Comparison of ENCODE assay signal across 8 cellular contexts in the genomic region with DNA sequence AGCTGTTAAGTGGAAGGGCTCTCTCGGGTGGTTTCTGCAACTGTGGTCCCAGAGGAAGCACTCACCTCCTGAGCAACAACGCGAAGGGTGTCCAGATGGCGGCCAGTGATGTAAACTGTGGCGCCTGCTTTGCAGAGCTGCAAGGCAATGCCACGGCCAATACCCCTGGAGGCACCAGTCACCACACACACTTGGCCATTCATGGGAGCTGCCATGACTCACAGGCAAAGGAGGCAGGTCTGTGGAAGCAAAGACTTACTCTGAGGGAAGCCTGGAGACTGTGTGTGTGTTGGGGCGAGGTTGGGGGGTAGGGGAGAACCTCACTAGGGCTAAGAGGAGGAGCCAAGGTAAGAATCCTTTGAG. TPM values are rescaled to one million over a fixed set of nuclear protein-coding genes. Genes with fewer than 3 reads are reported as not detected.
DNase-seq lines count a peak whose midpoint lies in the region; ATAC-seq and TF ChIP-seq lines count a peak whose summit lies in the region.

No MANE protein-coding gene starts in this region.

- H3K9me3 ChIP-seq in MG63 (no peaks in the 10 kb centered on the region), mammary epithelial cell (replicated peaks; ENCODE audit: insufficient read depth, low read length) (no peaks in the 10 kb centered on the region), right lobe of liver (no peaks in the 10 kb centered on the region), transverse colon (no peaks in the 10 kb centered on the region)

- peak overlapping the region; percentile 77 for H3K27ac Mint-ChIP-seq in activated CD4-positive, alpha-beta T cell treated with anti-CD3 and anti-CD28 coated beads for 36 hours

- H3K9me3 Mint-ChIP-seq in activated CD4-positive, alpha-beta T cell treated with anti-CD3 and anti-CD28 coated beads for 36 hours (ENCODE audit: low read depth) = no peaks in the 10 kb centered on the region

- CTCF ChIA-PET in activated CD4-positive, alpha-beta T cell treated with anti-CD3 and anti-CD28 coated beads for 36 hours (lab: Charles Lee) = interaction anchor here (0.9 to 16.5 kb wide), 10 partner anchors 11 to 138 kb away, joined by 4 to 430 read pairs (median 22); partner anchors contain the start of genes CHMP4A, CIDEB, GMPR2 and LTB4R
- CTCF ChIA-PET in mammary epithelial cell (lab: Charles Lee; ENCODE audit: low non-redundant PET) = interaction anchor here (0.6 to 0.7 kb wide), 2 partner anchors 10 to 61 kb away, joined by 4 to 7 read pairs; no protein-coding TSS in a partner anchor

- H3K4me3 Mint-ChIP-seq in activated CD4-positive, alpha-beta T cell treated with anti-CD3 and anti-CD28 coated beads for 36 hours = peak overlapping the region; percentile 91

- peak overlapping the region; percentile 98 for H3K4me2 ChIP-seq in mammary epithelial cell (ENCODE audit: insufficient read depth, low read depth, low read length)

- TF ChIP-seq EP300 in transverse colon (IDR thresholded peaks at IDR 0.05; ENCODE audit: low read depth) = no peak

- no TSS peak for BruUV-seq in mammary epithelial cell (replicated peaks; lab: Mats Ljungman, UMichigan)

- intact Hi-C loops in activated CD4-positive, alpha-beta T cell treated with anti-CD3 and anti-CD28 coated beads for 36 hours (cut with DNase I, micrococcal nuclease) = loop anchor here (1.0 to 5.0 kb wide), 14 partner anchors 28 to 287 kb away; partner anchors contain the start of genes CHMP4A (in 2 of the 2), CARMIL3 (in 1 of the 2), DCAF11 (in 1 of the 2) and EMC9 (in 1 of the 2)
- intact Hi-C loops in mammary epithelial cell (cut with micrococcal nuclease) (loop anchor here (1.0 to 5.0 kb wide), 5 partner anchors 37 to 185 kb away; partner anchors contain the start of genes DCAF11, IPO4, IRF9 and NRL), right lobe of liver (cut with DNase I) (loop anchor here (5.0 to 10.0 kb wide), 2 partner anchors 54 to 57 kb away; partner anchors contain the start of gene TINF2 (in 2 of the 2)), transverse colon (cut with DNase I; ENCODE audit: low total_unique reads) (loop anchor here (5.0 kb wide), 1 partner anchor 162 kb away; the partner anchor contains the start of gene PSME1)

- H3K36me3 ChIP-seq in MG63 (peaks cover 10% of the 10 kb centered on the region; the same call in 1 of the 2 replicates), mammary epithelial cell (ENCODE audit: insufficient read depth, low read length) (peaks cover 26% of the 10 kb centered on the region), right lobe of liver (peaks cover 0 to 41% (median 18%) of the 10 kb centered on the region in 4 donors), transverse colon (peaks cover 0 to 34% (median 15%) of the 10 kb centered on the region in 4 donors)

- in situ Hi-C loops in mammary epithelial cell (cut with MboI; ENCODE audit: low sequenced_read_pairs in 2 of 2) = loop anchor here in 1 of 2 donors (5.0 kb wide), 1 partner anchor 57 kb away; the partner anchor contains the start of gene TINF2
- in situ Hi-C loops in transverse colon (cut with MboI; ENCODE audit: low pct_ligation_motif_present in 1 of 4, low pct_unique_long_range_greater_than_20kb in 1 of 4, low sequenced_read_pairs in 3 of 4) = loop anchor here in 1 of 4 donors (5.0 kb wide), 1 partner anchor 57 kb away; the partner anchor contains the start of gene TINF2

- TF ChIP-seq CTCF in mammary epithelial cell (conservative IDR thresholded peaks at IDR 0.05 in 1 of 2, IDR thresholded peaks at IDR 0.05 in 1 of 2; ENCODE audit: extremely low read depth in 1 of 2, insufficient read depth in 1 of 2, low read depth in 1 of 2, low read length in 2 of 2) (no peak), right lobe of liver (IDR thresholded peaks at IDR 0.05) (no peak), transverse colon (IDR thresholded peaks at IDR 0.05) (no peak)

- peaks cover 51% of the 10 kb centered on the region for H3K4me1 Mint-ChIP-seq in activated CD4-positive, alpha-beta T cell treated with anti-CD3 and anti-CD28 coated beads for 36 hours

- peak; percentile 18 for ATAC-seq in activated CD4-positive, alpha-beta T cell treated with anti-CD3 and anti-CD28 coated beads for 36 hours
- peak; percentile 8 to 37 (median 13) for ATAC-seq in right lobe of liver

- POLR2A ChIA-PET in activated CD4-positive, alpha-beta T cell treated with anti-CD3 and anti-CD28 coated beads for 36 hours (lab: Charles Lee) = interaction anchor here (0.7 to 1.7 kb wide), 3 partner anchors 34 to 185 kb away, joined by 3 to 12 read pairs (median 6); partner anchors contain the start of genes DCAF11, NRL and TINF2

- peaks cover 37% of the 10 kb centered on the region for H3K4me1 ChIP-seq in mammary epithelial cell (ENCODE audit: insufficient read depth, low read length)
- peaks cover 0 to 48% (median 13%) of the 10 kb centered on the region in 4 donors for H3K4me1 ChIP-seq in right lobe of liver
- H3K4me1 ChIP-seq in transverse colon = peaks cover 18 to 43% (median 24%) of the 10 kb centered on the region in 4 donors

- H3K9ac ChIP-seq in mammary epithelial cell (ENCODE audit: insufficient read depth, low read length) = peak overlapping the region; percentile 91

- H4K20me1 ChIP-seq in mammary epithelial cell (ENCODE audit: insufficient read depth, low read length) = no peaks in the 10 kb centered on the region

- peaks cover 50% of the 10 kb centered on the region for H3K79me2 ChIP-seq in mammary epithelial cell (ENCODE audit: insufficient read depth, low read length)

- 10% methylated on average over 7 of the region's 7 CpGs for WGBS in mammary epithelial cell (ENCODE audit: low coverage, missing lambda C conversion rate)
- 15% methylated on average over 7 of the region's 7 CpGs for WGBS in right lobe of liver (ENCODE audit: insufficient coverage, low coverage, low lambda C conversion rate, missing lambda C conversion rate)
- 35 to 67% methylated on average over 5 to 7 of the region's 7 CpGs for WGBS in transverse colon (ENCODE audit: low coverage in 1 of 2), 2 donors

- no peaks in the 10 kb centered on the region for H3K27me3 Mint-ChIP-seq in activated CD4-positive, alpha-beta T cell treated with anti-CD3 and anti-CD28 coated beads for 36 hours

- H2AFZ ChIP-seq in mammary epithelial cell (ENCODE audit: low read depth, low read length) = peak overlapping the region; percentile 94

- peak overlapping the region; percentile 77 for H3K4me3 ChIP-seq in MG63
- H3K4me3 ChIP-seq in mammary epithelial cell (replicated peaks in 1 of 3; ENCODE audit: insufficient read depth in 1 of 3, low read depth in 2 of 3, low read length in 3 of 3) = peak overlapping the region; percentile 80 to 95 (median 85)
- H3K4me3 ChIP-seq in right lobe of liver = peak overlapping the region; percentile 46 to 98 (median 80)
- peak overlapping the region; percentile 72 to 91 (median 79) for H3K4me3 ChIP-seq in transverse colon

- dilution Hi-C loops in mammary epithelial cell (cut with HindIII; ENCODE audit: low sequenced_read_pairs) = loop anchor here (5.0 kb wide), 3 partner anchors 37 to 112 kb away; partner anchors contain the start of genes GMPR2, IPO4, NEDD8 and TGM1

- peak overlapping the region; percentile 94 for H3K27ac ChIP-seq in mammary epithelial cell (ENCODE audit: insufficient read depth, low read depth, low read length)
- peak overlapping the region; percentile 79 to 93 (median 81) for H3K27ac ChIP-seq in right lobe of liver
- peak overlapping the region; percentile 89 to 94 (median 92) for H3K27ac ChIP-seq in transverse colon

- TF ChIP-seq POLR2A in right lobe of liver (IDR thresholded peaks at IDR 0.05) (no peak), transverse colon (IDR thresholded peaks at IDR 0.05) (no peak)

- peak; percentile 52 for DNase-seq in activated CD4-positive, alpha-beta T cell treated with anti-CD3 and anti-CD28 coated beads for 36 hours
- no peak for DNase-seq in activated CD4-positive, alpha-beta T cell treated with anti-CD3 and anti-CD28 coated beads, Interleukin-2, amount 50 U/mL, for 4 hours
- DNase-seq in MG63 (peak; percentile 76), mammary epithelial cell (peak; percentile 92), right lobe of liver (no peak), transverse colon (no peak)
- no peak for DNase-seq in activated CD4-positive, CD25-positive, alpha-beta regulatory T cell (lab: John Stamatoyannopoulos, UW)
- no peak for DNase-seq in stimulated activated CD8-positive, alpha-beta memory T cell treated with anti-CD3 and anti-CD28 coated beads, Interleukin-4, amount 100 ng/mL, for 48 hours

- peaks cover 33% of the 10 kb centered on the region for H3K36me3 Mint-ChIP-seq in activated CD4-positive, alpha-beta T cell treated with anti-CD3 and anti-CD28 coated beads for 36 hours (ENCODE audit: low read depth)

- H3K27me3 ChIP-seq in MG63 = no peaks in the 10 kb centered on the region
- H3K27me3 ChIP-seq in mammary epithelial cell (ENCODE audit: insufficient read depth, low read length) = no peaks in the 10 kb centered on the region
- no peaks in the 10 kb centered on the region for H3K27me3 ChIP-seq in right lobe of liver
- no peaks in the 10 kb centered on the region for H3K27me3 ChIP-seq in transverse colon

RNA-seq across cellular contexts. Expression of gene DHRS1, which starts 0.7 kb away (rescaled TPM):
- total RNA-seq in activated CD4-positive, alpha-beta T cell treated with anti-CD3 and anti-CD28 coated beads for 36 hours = 10 to 100 TPM; 11.7 to 14.6 TPM
- 1.5 and 2.5 TPM in 2 replicates for total RNA-seq in MG63 (2014; rRNA removed; shearing (Covaris generic); ENCODE audit: low replicate concordance)
- total RNA-seq in mammary epithelial cell (10 to 100 TPM; 19.2 to 84.8 TPM), right lobe of liver (10 to 100 TPM; 49.1 to 89.3 (median 60.1) TPM), transverse colon (100 to 1,000 TPM in 1 of 4 donors, 10 to 100 TPM in 3; 84.2 to 106 (median 94.6) TPM)
- polyA plus RNA-seq in mammary epithelial cell = 85.0 TPM
- polyA minus RNA-seq in mammary epithelial cell = 36.0 TPM

RNA-seq across cellular contexts. Expression of gene NOP9, which starts 0.8 kb away (rescaled TPM):
- total RNA-seq in activated CD4-positive, alpha-beta T cell treated with anti-CD3 and anti-CD28 coated beads for 36 hours = 10 to 100 TPM; 24.4 to 32.5 TPM
- total RNA-seq in MG63 (2014; rRNA removed; shearing (Covaris generic); ENCODE audit: low replicate concordance) = 6.6 and 10.6 TPM in 2 replicates
- total RNA-seq in mammary epithelial cell = 10 to 100 TPM; 26.7 to 42.8 TPM
- 13.4 TPM for polyA plus RNA-seq in mammary epithelial cell
- polyA minus RNA-seq in mammary epithelial cell = 62.6 TPM
- 10 to 100 TPM in 4 of 6 experiments, 1 to 10 TPM in 2; 8.2 to 15.3 (median 11.4) TPM for total RNA-seq in right lobe of liver
- 10 to 100 TPM; 18.8 to 20.9 (median 19.3) TPM for total RNA-seq in transverse colon

RNA-seq across cellular contexts. Expression of gene CIDEB, which starts 8.9 kb away (rescaled TPM):
- total RNA-seq in activated CD4-positive, alpha-beta T cell treated with anti-CD3 and anti-CD28 coated beads for 36 hours = 10 to 100 TPM; 11.1 to 14.0 TPM
- total RNA-seq in MG63 (2014; rRNA removed; shearing (Covaris generic); ENCODE audit: low replicate concordance) = not detected in 2 replicates
- total RNA-seq in mammary epithelial cell = 1 to 10 TPM; 1.3 to 2.1 TPM
- 3.3 TPM for polyA plus RNA-seq in mammary epithelial cell
- polyA minus RNA-seq in mammary epithelial cell = 5.4 TPM
- 100 to 1,000 TPM; 118 to 219 (median 196) TPM for total RNA-seq in right lobe of liver
- 100 to 1,000 TPM in 1 of 4 donors, 10 to 100 TPM in 2, 1 to 10 TPM in 1; 6.7 to 168 (median 23.6) TPM for total RNA-seq in transverse colon

RNA-seq across cellular contexts. Expression of gene LTB4R2, which starts 11.1 kb away (rescaled TPM):
- 1 to 10 TPM; 7.5 to 9.5 TPM for total RNA-seq in activated CD4-positive, alpha-beta T cell treated with anti-CD3 and anti-CD28 coated beads for 36 hours
- 0.59 and 0.82 TPM in 2 replicates for total RNA-seq in MG63 (2014; rRNA removed; shearing (Covaris generic); ENCODE audit: low replicate concordance)
- total RNA-seq in mammary epithelial cell (10 to 100 TPM; 17.8 to 33.8 TPM), right lobe of liver (1 to 10 TPM; 1.8 to 5.8 (median 3.5) TPM), transverse colon (10 to 100 TPM in 1 of 4 donors, 1 to 10 TPM in 3; 4.4 to 81.5 (median 7.1) TPM)
- 7.3 TPM for polyA plus RNA-seq in mammary epithelial cell
- polyA minus RNA-seq in mammary epithelial cell = 2.2 TPM

RNA-seq across cellular contexts. Expression of gene LTB4R, which starts 12.4 kb away (rescaled TPM):
- total RNA-seq in activated CD4-positive, alpha-beta T cell treated with anti-CD3 and anti-CD28 coated beads for 36 hours = 10 to 100 TPM; 10.1 to 14.2 TPM
- total RNA-seq in MG63 (2014; rRNA removed; shearing (Covaris generic); ENCODE audit: low replicate concordance) = 1.4 and 1.5 TPM in 2 replicates
- total RNA-seq in mammary epithelial cell = 10 to 100 TPM in 1 of 2 donors, 1 to 10 TPM in 1; 6.8 to 25.5 TPM
- polyA plus RNA-seq in mammary epithelial cell = 9.2 TPM
- polyA minus RNA-seq in mammary epithelial cell = 25.0 TPM
- 1 to 10 TPM; 2.7 to 5.5 (median 3.9) TPM for total RNA-seq in right lobe of liver
- total RNA-seq in transverse colon = 1 to 10 TPM; 1.1 to 8.3 (median 6.2) TPM

Comparison
In these comparisons a context has a peak if more than half of its experiments do, and no peak if none do; other contexts are left out.
1. DNase-seq: peak in activated CD4-positive, alpha-beta T cell treated with anti-CD3 and anti-CD28 coated beads for 36 hours (single experiment), MG63 (single experiment) and mammary epithelial cell (single experiment); none in activated CD4-positive, alpha-beta T cell treated with anti-CD3 and anti-CD28 coated beads, Interleukin-2, amount 50 U/mL, for 4 hours (0 of 2), right lobe of liver (0 of 3), transverse colon (single experiment), activated CD4-positive, CD25-positive, alpha-beta regulatory T cell (0 of 4) and stimulated activated CD8-positive, alpha-beta memory T cell treated with anti-CD3 and anti-CD28 coated beads, Interleukin-4, amount 100 ng/mL, for 48 hours (single experiment).
2. Peak in every context shown above with its lines, with median percentiles within 50 percentile points of each other: H3K4me3 ChIP-seq and H3K27ac ChIP-seq.